In genomic region chr6:86765211-86765610, GRCh38 we compare ENCODE assay signal across 3 cellular contexts.
"Had no signal": no experiment of that assay in that cellular context is flagged by ENCODE, and none has a peak within 500 bp of the region (broad histone marks: within the 10 kb centered on the region; RNA-seq: fewer than 3 reads in every experiment).

No MANE protein-coding gene starts in this region.

- DNase-seq: GDM1, GF-D8 had no signal

- H3K4me3 ChIP-seq: GM12878 had no signal

- ATAC-seq: GM12878 had no signal
